17 cellular contexts compared by ENCODE assay signal in genomic region chr13:83880275-83881027, GRCh38. TPM values are rescaled to one million over a fixed set of nuclear protein-coding genes. Genes with fewer than 3 reads are reported as not detected.
DNase-seq lines count a peak whose midpoint lies in the region; ATAC-seq and TF ChIP-seq lines count a peak whose summit lies in the region.
"Had no signal": no experiment of that assay in that cellular context is flagged by ENCODE, and none has a peak within 500 bp of the region (broad histone marks: within the 10 kb centered on the region; RNA-seq: fewer than 3 reads in every experiment).

No MANE protein-coding gene starts in this region.

- in situ Hi-C loops in astrocyte of the spinal cord (cut with HindIII; ENCODE audit: low sequenced_read_pairs): no loop called here

- no peak overlapping the region for H3K27ac Mint-ChIP-seq in natural killer cell treated with Interleukin-12 subunit alpha and Interleukin-12 subunit beta and Interleukin-15 and Interleukin-18, amount 100 ng/mL, for 72 hours
- H3K27ac Mint-ChIP-seq: activated naive CD8-positive, alpha-beta T cell treated with anti-CD3 and anti-CD28 coated beads, Interleukin-2, amount 50 U/mL, for 24 hours had no signal

- no peak overlapping the region for H3K4me3 Mint-ChIP-seq in natural killer cell treated with Interleukin-12 subunit alpha and Interleukin-12 subunit beta and Interleukin-15 and Interleukin-18, amount 100 ng/mL, for 72 hours

- no peak for ATAC-seq in esophagus mucosa
- no peak for ATAC-seq in natural killer cell treated with Interleukin-12 subunit alpha and Interleukin-12 subunit beta and Interleukin-15 and Interleukin-18, amount 100 ng/mL, for 72 hours
- ATAC-seq: left cardiac atrium had no signal

- peaks cover 5% of the 10 kb centered on the region for H3K36me3 Mint-ChIP-seq in natural killer cell treated with Interleukin-12 subunit alpha and Interleukin-12 subunit beta and Interleukin-15 and Interleukin-18, amount 100 ng/mL, for 72 hours

- DNase-seq in DMS 273 (lab: John Stamatoyannopoulos, UW; ENCODE audit: unreplicated experiment) (peak; percentile 3), DMS 273 treated with DMSO at 0.1 percent for 48 hours (lab: John Stamatoyannopoulos, UW) (no peak), astrocyte of the spinal cord (ENCODE audit: low read depth, low spot score) (no peak), iPS-NIHi7 (ENCODE audit: extremely low spot score) (peak; percentile 10), superior temporal gyrus (ENCODE audit: extremely low spot score) (peak; percentile 82), NCI-H128 (lab: John Stamatoyannopoulos, UW; ENCODE audit: unreplicated experiment) (no peak)
- DNase-seq in natural killer cell treated with Interleukin-12 subunit alpha and Interleukin-12 subunit beta and Interleukin-15 and Interleukin-18, amount 100 ng/mL, for 72 hours (ENCODE audit: low spot score): no peak
- DNase-seq: activated CD4-positive, alpha-beta T cell treated with anti-CD3 and anti-CD28 coated beads for 1 hour; activated naive CD8-positive, alpha-beta T cell treated with anti-CD3 and anti-CD28 coated beads, Interleukin-2, amount 50 U/mL, for 24 hours; left cardiac atrium; NCI-H345; T-helper 1 cell had no signal

- no peaks in the 10 kb centered on the region for H3K9me3 Mint-ChIP-seq in natural killer cell treated with Interleukin-12 subunit alpha and Interleukin-12 subunit beta and Interleukin-15 and Interleukin-18, amount 100 ng/mL, for 72 hours
- H3K9me3 Mint-ChIP-seq: activated naive CD8-positive, alpha-beta T cell treated with anti-CD3 and anti-CD28 coated beads, Interleukin-2, amount 50 U/mL, for 24 hours had no signal

- H3K4me3 ChIP-seq in astrocyte of the spinal cord (ENCODE audit: low read depth, low read length): peak overlapping the region; percentile 37

- H3K27me3 Mint-ChIP-seq in natural killer cell treated with Interleukin-12 subunit alpha and Interleukin-12 subunit beta and Interleukin-15 and Interleukin-18, amount 100 ng/mL, for 72 hours: peaks cover 31 to 55% of the 10 kb centered on the region in 2 donors

- peaks cover 0 to 2% of the 10 kb centered on the region in 2 donors for H3K4me1 Mint-ChIP-seq in natural killer cell treated with Interleukin-12 subunit alpha and Interleukin-12 subunit beta and Interleukin-15 and Interleukin-18, amount 100 ng/mL, for 72 hours (ENCODE audit: low read depth in 2 of 2)

- TF ChIP-seq CTCF in astrocyte of the spinal cord (IDR thresholded peaks at IDR 0.05; ENCODE audit: low read depth, low read length): no peak

RNA-seq across cellular contexts. Expression of gene SLITRK1, which starts 1.8 kb away (rescaled TPM):
- total RNA-seq in esophagus mucosa: not detected
- total RNA-seq in natural killer cell treated with Interleukin-12 subunit alpha and Interleukin-12 subunit beta and Interleukin-15 and Interleukin-18, amount 100 ng/mL, for 72 hours: not detected
- total RNA-seq: dermis microvascular lymphatic vessel endothelial cell, fibroblast of villous mesenchyme, HT-29, left cardiac atrium, subcutaneous adipose tissue had no signal

Comparison
In these comparisons a context has a peak if more than half of its experiments do, and no peak if none do; other contexts are left out.
1. DNase-seq: peak in DMS 273 (single experiment), iPS-NIHi7 (single experiment) and superior temporal gyrus (single experiment); none in DMS 273 treated with DMSO at 0.1 percent for 48 hours (single experiment), astrocyte of the spinal cord (single experiment), NCI-H128 (single experiment) and natural killer cell treated with Interleukin-12 subunit alpha and Interleukin-12 subunit beta and Interleukin-15 and Interleukin-18, amount 100 ng/mL, for 72 hours (single experiment).